In genomic region chr17:48610282-48611211, GRCh38 we compare ENCODE assay signal across 9 cellular contexts. TPM values are rescaled to one million over a fixed set of nuclear protein-coding genes. Genes with fewer than 3 reads are reported as not detected.
A peak's percentile ranks its signal among the peaks of the same experiment; 100 is the strongest.
DNase-seq lines count a peak whose midpoint lies in the region; ATAC-seq and TF ChIP-seq lines count a peak whose summit lies in the region.
"Had no signal": no experiment of that assay in that cellular context is flagged by ENCODE, and none has a peak within 500 bp of the region (broad histone marks: within the 10 kb centered on the region; RNA-seq: fewer than 3 reads in every experiment).

Gene HOXB7 (minus strand): TSS chr17:48611017. CDS start chr17:48610918, 99 bp downstream.

- intact Hi-C loops in upper lobe of right lung (cut with DNase I), result loop anchor here (10.0 kb wide), 1 partner anchor 266 kb away; no protein-coding TSS in a partner anchor

- peaks cover 43 to 49% (median 45%) of the 10 kb centered on the region in 3 donors for H3K4me1 Mint-ChIP-seq in naive B cell

- H3K4me1 ChIP-seq in upper lobe of right lung, result peaks cover 29% of the 10 kb centered on the region

- H3K9me3 ChIP-seq in upper lobe of right lung, result no peaks in the 10 kb centered on the region

- H3K27ac ChIP-seq in upper lobe of right lung, result peak within 1 kb of the TSS; percentile 78

- peaks cover 0 to 8% of the 10 kb centered on the region in 2 donors for H3K36me3 Mint-ChIP-seq in naive B cell

- ATAC-seq in naive B cell (ENCODE audit: low read depth in 2 of 2) (peak; percentile 30 to 48), upper lobe of right lung (peak; percentile 49), GM19463 (IDR thresholded peaks at IDR 0.05; ENCODE audit: unreplicated experiment) (no peak)

- H3K9me3 Mint-ChIP-seq in naive B cell, result peaks cover 0 to 2% (median 0%) of the 10 kb centered on the region in 7 donors

- no peaks in the 10 kb centered on the region for H3K36me3 ChIP-seq in upper lobe of right lung

- TF ChIP-seq CTCF in epithelial cell of proximal tubule (conservative IDR thresholded peaks at IDR 0.05; ENCODE audit: low read depth, low read length) (no peak), upper lobe of right lung (IDR thresholded peaks at IDR 0.05) (no peak)

- H3K4me3 Mint-ChIP-seq in naive B cell, result peak within 1 kb of the TSS; percentile 92 to 98 (median 96)

- H3K4me3 ChIP-seq in epithelial cell of proximal tubule (ENCODE audit: low read depth, low read length) (peak within 1 kb of the TSS; percentile 86), upper lobe of right lung (peak within 1 kb of the TSS; percentile 64)

- DNase-seq in NCI-H510A (lab: John Stamatoyannopoulos, UW), result peak; percentile 84
- no peak for DNase-seq in NCI-H510A treated with DMSO at 0.1 percent for 48 hours (lab: John Stamatoyannopoulos, UW)
- DNase-seq in NCI-H1694 treated with DMSO at 0.1 percent for 48 hours (lab: John Stamatoyannopoulos, UW), result peak; percentile 31
- DNase-seq in activated CD4-positive, alpha-beta T cell treated with anti-CD3 and anti-CD28 coated beads, Interleukin-2, amount 50 U/mL, for 4 hours, result peak; percentile 47
- DNase-seq in epithelial cell of proximal tubule (ENCODE audit: low read depth), result no peak
- DNase-seq in naive B cell, result peak; percentile 53
- peak; percentile 80 for DNase-seq in upper lobe of right lung
- DNase-seq: DND-41 had no signal

- H3K27me3 ChIP-seq in upper lobe of right lung, result peaks cover 95% of the 10 kb centered on the region

- H3K27ac Mint-ChIP-seq in naive B cell, result peak within 1 kb of the TSS in 4 of 6 donors; percentile 55 to 95 (median 82)

- H3K27me3 Mint-ChIP-seq in naive B cell, result peaks cover 71 to 90% (median 88%) of the 10 kb centered on the region in 3 donors

RNA-seq across cellular contexts. Expression of gene HOXB7, which starts in this region (rescaled TPM):
- total RNA-seq in epithelial cell of proximal tubule (24.9 and 26.0 TPM in 2 replicates), upper lobe of right lung (1.2 TPM)
- under 1 TPM in 2 of 6 donors, not detected in 4; 0.24 to 0.58 TPM for polyA plus RNA-seq in naive B cell (ENCODE audit: low read depth in 6 of 6)

Comparison
In these comparisons a context has a peak if more than half of its experiments do, and no peak if none do; other contexts are left out.
1. RNA of gene HOXB7 (total RNA-seq): 24.9 to 26.0 TPM in epithelial cell of proximal tubule; 1.2 TPM in upper lobe of right lung (single experiment); every median in the first group is over 10 times any median in the second.
2. DNase-seq: peak in NCI-H510A (single experiment), NCI-H1694 treated with DMSO at 0.1 percent for 48 hours (single experiment), activated CD4-positive, alpha-beta T cell treated with anti-CD3 and anti-CD28 coated beads, Interleukin-2, amount 50 U/mL, for 4 hours (2 of 2) and upper lobe of right lung (single experiment); none in NCI-H510A treated with DMSO at 0.1 percent for 48 hours (single experiment) and epithelial cell of proximal tubule (single experiment).
3. Peak in DNase-seq and ATAC-seq in naive B cell; RNA of the gene not detected or under 1 TPM.